23 cellular contexts compared by ENCODE assay signal in the genomic region with DNA sequence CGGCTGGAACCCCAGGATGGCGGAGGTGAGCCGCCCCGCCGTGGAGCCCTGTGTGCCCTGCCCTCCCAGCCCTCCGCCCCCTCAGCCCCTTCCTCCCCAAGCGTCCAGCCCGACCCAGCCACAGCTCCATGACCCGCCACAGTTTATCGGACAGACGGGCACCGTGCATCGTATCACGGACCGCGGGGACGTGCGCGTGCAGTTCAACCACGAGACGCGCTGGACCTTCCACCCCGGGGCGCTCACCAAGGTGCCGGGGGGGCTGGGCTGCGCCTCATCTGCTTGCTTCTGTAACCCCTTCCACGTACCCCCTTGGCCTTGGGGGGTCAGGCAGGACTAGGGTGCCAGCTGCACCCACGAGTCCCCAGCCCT. TPM values are rescaled to one million over a fixed set of nuclear protein-coding genes. Genes with fewer than 3 reads are reported as not detected.
"Had no signal": no experiment of that assay in that cellular context is flagged by ENCODE, and none has a peak within 500 bp of the region (broad histone marks: within the 10 kb centered on the region; RNA-seq: fewer than 3 reads in every experiment).

No MANE protein-coding gene starts in this region.

- H3K27me3 Mint-ChIP-seq: T-helper 17 cell had no signal

- H3K27ac ChIP-seq: adrenal gland, ascending aorta, brain microvascular endothelial cell, foreskin keratinocyte, thoracic aorta had no signal

- DNase-seq: activated B cell treated with CpG ODN at 0.5 μM for 24 hours; activated CD4-positive, alpha-beta T cell treated with anti-CD3 and anti-CD28 coated beads for 4 hours; activated CD4-positive, alpha-beta T cell treated with anti-CD3 and anti-CD28 coated beads, Interleukin-2, amount 50 U/mL, for 48 hours; activated gamma-delta T cell; brain microvascular endothelial cell; central memory CD4-positive, alpha-beta T cell; effector memory CD4-positive, alpha-beta T cell; foreskin keratinocyte; hippocampal formation; kidney glomerular epithelial cell; naive B cell; occipital lobe; stimulated activated CD4-positive, alpha-beta T cell treated with anti-CD3 and anti-CD28 coated beads, Interleukin-4, amount 100 ng/mL, for 1 hour; stimulated activated naive CD4-positive, alpha-beta T cell; SW 1271; T-helper 17 cell had no signal

- H3K4me1 ChIP-seq: ascending aorta, foreskin keratinocyte had no signal

- H3K9me3 Mint-ChIP-seq: activated B cell treated with CpG ODN at 0.5 μM for 24 hours; activated naive CD4-positive, alpha-beta T cell treated with anti-CD3 and anti-CD28 coated beads, Interleukin-2, amount 50 U/mL, for 24 hours; activated T-helper 1 cell treated with anti-CD3 and anti-CD28 coated beads, Interleukin-12 subunit alpha, Interleukin-12 subunit beta, Interleukin-2, Interleukin-4 antibody, amounts not matched to agents 30 ng/mL and 10 ng/mL and 1 ng/mL, durations not matched to agents 14 hours and 24 hours and 36 hours had no signal

- H3K4me3 Mint-ChIP-seq: activated B cell treated with CpG ODN at 0.5 μM for 24 hours; activated naive CD4-positive, alpha-beta T cell treated with anti-CD3 and anti-CD28 coated beads, Interleukin-2, amount 50 U/mL, for 24 hours; activated T-helper 1 cell treated with anti-CD3 and anti-CD28 coated beads, Interleukin-12 subunit alpha, Interleukin-12 subunit beta, Interleukin-2, Interleukin-4 antibody, amounts not matched to agents 30 ng/mL and 10 ng/mL and 1 ng/mL, durations not matched to agents 14 hours and 24 hours and 36 hours; naive B cell; T-helper 17 cell had no signal

- H3K27me3 ChIP-seq: adrenal gland, ascending aorta had no signal

- H3K9me3 ChIP-seq: adrenal gland, ascending aorta, thoracic aorta had no signal

- H3K36me3 Mint-ChIP-seq: activated naive CD4-positive, alpha-beta T cell treated with anti-CD3 and anti-CD28 coated beads, Interleukin-2, amount 50 U/mL, for 24 hours; naive B cell had no signal

- H3K27ac Mint-ChIP-seq: activated B cell treated with CpG ODN at 0.5 μM for 24 hours; activated naive CD4-positive, alpha-beta T cell treated with anti-CD3 and anti-CD28 coated beads, Interleukin-2, amount 50 U/mL, for 24 hours; activated T-helper 1 cell treated with anti-CD3 and anti-CD28 coated beads, Interleukin-12 subunit alpha, Interleukin-12 subunit beta, Interleukin-2, Interleukin-4 antibody, amounts not matched to agents 30 ng/mL and 10 ng/mL and 1 ng/mL, durations not matched to agents 14 hours and 24 hours and 36 hours; naive B cell; T-helper 17 cell had no signal

- ATAC-seq: foreskin keratinocyte, T-helper 17 cell had no signal

- H3K4me3 ChIP-seq: adrenal gland, ascending aorta, lung, thoracic aorta had no signal

RNA-seq across cellular contexts. Expression of a gene that starts 6.6 kb away (rescaled TPM):
- total RNA-seq: dermis microvascular lymphatic vessel endothelial cell had no signal
